In the genomic region with DNA sequence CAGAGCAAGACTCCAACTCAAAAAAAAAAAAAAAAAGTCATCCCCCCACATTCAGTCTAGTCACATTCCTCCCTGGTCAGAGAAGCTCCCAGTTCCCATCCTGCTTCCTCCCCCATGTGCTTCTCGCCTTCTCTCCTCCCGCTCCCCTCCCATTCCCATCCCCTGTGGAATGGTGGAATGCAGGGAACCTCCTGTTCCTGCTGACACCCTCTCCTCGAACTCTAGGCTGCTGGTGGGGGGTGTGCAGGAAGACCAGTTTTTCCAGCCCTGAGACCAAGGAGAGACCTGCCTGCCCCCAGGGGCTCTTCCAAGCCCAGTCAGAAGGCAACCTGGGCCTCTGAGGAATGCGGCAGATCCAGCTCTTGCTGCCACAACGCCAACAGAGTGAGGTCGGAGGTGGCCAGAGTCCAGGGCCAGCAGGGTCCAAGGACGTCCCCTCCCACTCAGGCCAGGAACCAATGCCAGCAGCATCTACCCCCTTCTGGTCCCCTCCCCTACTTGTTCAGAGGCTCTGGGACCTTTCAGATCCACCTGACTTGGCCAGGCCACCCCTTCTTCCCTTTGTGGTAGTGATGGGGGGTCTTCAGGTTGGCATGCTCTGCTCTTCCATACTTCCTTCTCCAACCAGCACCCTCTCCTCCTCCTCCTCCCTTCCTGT, we compare ENCODE assay signal across 18 cellular contexts. TPM values are rescaled to one million over a fixed set of nuclear protein-coding genes. Genes with fewer than 3 reads are reported as not detected.
DNase-seq lines count a peak whose midpoint lies in the region; ATAC-seq and TF ChIP-seq lines count a peak whose summit lies in the region.
"Had no signal": no experiment of that assay in that cellular context is flagged by ENCODE, and none has a peak within 500 bp of the region (broad histone marks: within the 10 kb centered on the region; RNA-seq: fewer than 3 reads in every experiment).

No MANE protein-coding gene starts in this region.

- no peak overlapping the region for H3K27ac ChIP-seq in endodermal cell (ENCODE audit: low read depth, low read length)
- no peak overlapping the region for H3K27ac ChIP-seq in lower lobe of right lung
- peak overlapping the region in 2 of 4 donors; percentile 16 to 79 for H3K27ac ChIP-seq in upper lobe of left lung
- H3K27ac ChIP-seq: KMS-11 had no signal

- DNase-seq in LNCaP clone FGC (ENCODE audit: low read depth), result peak; percentile 56
- peak; percentile 95 for DNase-seq in endodermal cell
- DNase-seq in lower lobe of right lung, result peak; percentile 85
- DNase-seq in upper lobe of left lung, result peak in 1 of 2 donors; percentile 87
- DNase-seq in NCI-H526 treated with DMSO at 0.1 percent for 48 hours (lab: John Stamatoyannopoulos, UW), result no peak
- no peak for DNase-seq in stimulated activated CD4-positive, alpha-beta T cell treated with anti-CD3 and anti-CD28 coated beads, Interleukin-4, amount 100 ng/mL, for 1 hour
- DNase-seq: activated B cell treated with CpG ODN at 0.5 μM for 24 hours; activated naive CD4-positive, alpha-beta T cell; BE2C; NCI-H146; NCI-H524 treated with DMSO at 0.1 percent for 48 hours; nucleus accumbens; stimulated activated naive CD4-positive, alpha-beta T cell; T-helper 1 cell had no signal

- H3K4me1 Mint-ChIP-seq in endodermal cell, result peaks cover 7% of the 10 kb centered on the region
- H3K4me1 Mint-ChIP-seq: activated B cell treated with CpG ODN at 0.5 μM for 24 hours had no signal

- intact Hi-C loops in lower lobe of right lung (cut with DNase I), result no loop called here

- H3K9me3 Mint-ChIP-seq in endodermal cell, result no peaks in the 10 kb centered on the region
- H3K9me3 Mint-ChIP-seq: activated B cell treated with CpG ODN at 0.5 μM for 24 hours had no signal

- WGBS in endodermal cell (ENCODE audit: insufficient coverage in 1 of 2, insufficient read length in 1 of 2), 2 experiments, result 69% methylated on average over 6 of the region's 7 CpGs; no CpG with 5 or more reads in 1 of the 2 experiments
- WGBS in upper lobe of left lung, 2 donors, result 30 to 67% methylated on average over 6 of the region's 7 CpGs

- TF ChIP-seq POLR2A in upper lobe of left lung (IDR thresholded peaks at IDR 0.05), result no peak

- H3K36me3 Mint-ChIP-seq in endodermal cell (ENCODE audit: low read depth), result no peaks in the 10 kb centered on the region

- no peak overlapping the region for H3K9ac ChIP-seq in endodermal cell (ENCODE audit: extremely low read depth, low read length, poor library complexity, severe bottlenecking)
- H3K9ac ChIP-seq: KMS-11 had no signal

- H3K36me3 ChIP-seq in endodermal cell (ENCODE audit: control insufficient read depth, insufficient read depth, low read length), result no peaks in the 10 kb centered on the region
- H3K36me3 ChIP-seq in lower lobe of right lung, result no peaks in the 10 kb centered on the region
- no peaks in the 10 kb centered on the region for H3K36me3 ChIP-seq in upper lobe of left lung
- H3K36me3 ChIP-seq: BE2C had no signal

- no peaks in the 10 kb centered on the region for H3K27me3 ChIP-seq in endodermal cell (ENCODE audit: control insufficient read depth, insufficient read depth, low read length, poor library complexity, severe bottlenecking)
- peaks cover 46% of the 10 kb centered on the region for H3K27me3 ChIP-seq in lower lobe of right lung (ENCODE audit: low read depth)
- peaks cover 0 to 13% (median 0%) of the 10 kb centered on the region in 4 donors for H3K27me3 ChIP-seq in upper lobe of left lung

- ATAC-seq in lower lobe of right lung (peak; percentile 85 to 91), upper lobe of left lung (ENCODE audit: low FRiP score in 2 of 2) (peak; percentile 28 to 75), GM19351 (IDR thresholded peaks at IDR 0.05; ENCODE audit: unreplicated experiment) (no peak)

- TF ChIP-seq EP300 in upper lobe of left lung (IDR thresholded peaks at IDR 0.05), result no peak

- no peaks in the 10 kb centered on the region for H3K9me3 ChIP-seq in endodermal cell (ENCODE audit: control insufficient read depth, low read length)
- no peaks in the 10 kb centered on the region for H3K9me3 ChIP-seq in lower lobe of right lung
- H3K9me3 ChIP-seq in upper lobe of left lung, result no peaks in the 10 kb centered on the region
- H3K9me3 ChIP-seq: BE2C had no signal

- H3K4me3 ChIP-seq in LNCaP clone FGC (ENCODE audit: low read depth, low read length) (no peak overlapping the region), endodermal cell (ENCODE audit: low read length) (no peak overlapping the region), lower lobe of right lung (no peak overlapping the region), upper lobe of left lung (no peak overlapping the region)
- H3K4me3 ChIP-seq: smooth muscle cell had no signal

- H3K4me1 ChIP-seq in endodermal cell (ENCODE audit: control insufficient read depth, insufficient read depth, low read length) (no peaks in the 10 kb centered on the region), lower lobe of right lung (peaks cover 9% of the 10 kb centered on the region), upper lobe of left lung (peaks cover 0 to 28% (median 20%) of the 10 kb centered on the region in 4 donors)
- H3K4me1 ChIP-seq: BE2C had no signal

- TF ChIP-seq CTCF in LNCaP clone FGC (IDR thresholded peaks at IDR 0.05; ENCODE audit: control insufficient read depth, extremely low read depth, insufficient read depth) (no peak), endodermal cell (conservative IDR thresholded peaks at IDR 0.05) (no peak), lower lobe of right lung (IDR thresholded peaks at IDR 0.05) (no peak), upper lobe of left lung (IDR thresholded peaks at IDR 0.05) (no peak)

- H3K27me3 Mint-ChIP-seq in endodermal cell (ENCODE audit: insufficient read depth), result peaks cover 50% of the 10 kb centered on the region

- peak overlapping the region; percentile 18 for H3K4me3 Mint-ChIP-seq in endodermal cell
- H3K4me3 Mint-ChIP-seq: activated B cell treated with CpG ODN at 0.5 μM for 24 hours had no signal

- H3K27ac Mint-ChIP-seq in endodermal cell, result peak overlapping the region; percentile 81
- H3K27ac Mint-ChIP-seq: activated B cell treated with CpG ODN at 0.5 μM for 24 hours had no signal

RNA-seq across cellular contexts. Expression of a gene that starts 39.3 kb away (rescaled TPM):
- 1 to 10 TPM; 1.5 to 3.2 TPM for total RNA-seq in endodermal cell
- not detected for polyA plus RNA-seq in endodermal cell (2013, experiment 1 of 2)
- polyA plus RNA-seq in endodermal cell (2013, experiment 2 of 2), result not detected
- not detected for total RNA-seq in lower lobe of right lung
- not detected for total RNA-seq in upper lobe of left lung
- total RNA-seq: activated B cell treated with CpG ODN at 0.5 μM for 24 hours, mesenteric fat pad, smooth muscle cell had no signal
- polyA plus RNA-seq: smooth muscle cell had no signal

Comparison
In these comparisons a context has a peak if more than half of its experiments do, and no peak if none do; other contexts are left out.
1. DNase-seq: peak in LNCaP clone FGC (single experiment), endodermal cell (single experiment) and lower lobe of right lung (single experiment); none in NCI-H526 treated with DMSO at 0.1 percent for 48 hours (single experiment) and stimulated activated CD4-positive, alpha-beta T cell treated with anti-CD3 and anti-CD28 coated beads, Interleukin-4, amount 100 ng/mL, for 1 hour (single experiment).